In genomic region chr15:88812137-88812536, GRCh38 we compare ENCODE assay signal across 27 cellular contexts. TPM values are rescaled to one million over a fixed set of nuclear protein-coding genes. Genes with fewer than 3 reads are reported as not detected.
A peak's percentile ranks its signal among the peaks of the same experiment; 100 is the strongest.
DNase-seq lines count a peak whose midpoint lies in the region; ATAC-seq and TF ChIP-seq lines count a peak whose summit lies in the region.
"Had no signal": no experiment of that assay in that cellular context is flagged by ENCODE, and none has a peak within 500 bp of the region (broad histone marks: within the 10 kb centered on the region; RNA-seq: fewer than 3 reads in every experiment).

No MANE protein-coding gene starts in this region.

- ATAC-seq in GM18511 (IDR thresholded peaks at IDR 0.05; ENCODE audit: unreplicated experiment) (peak; percentile 83), activated B cell treated with CpG ODN at 0.5 μM for 24 hours (ENCODE audit: low read depth) (no peak), HG02938 (IDR thresholded peaks at IDR 0.05; ENCODE audit: unreplicated experiment) (no peak)
- ATAC-seq: T-cell had no signal

- CTCF ChIA-PET in activated B cell treated with CpG ODN at 0.5 μM for 24 hours (lab: Charles Lee): no interaction called here

- H3K4me1 Mint-ChIP-seq in activated B cell treated with CpG ODN at 0.5 μM for 24 hours (peaks cover 10% of the 10 kb centered on the region), nephron progenitor cell (peaks cover 37% of the 10 kb centered on the region)
- H3K4me1 Mint-ChIP-seq: CD4-positive, alpha-beta memory T cell; T-cell had no signal

- no peak overlapping the region for H3K9ac ChIP-seq in BLaER1

- POLR2A ChIA-PET in activated B cell treated with CpG ODN at 0.5 μM for 24 hours (lab: Charles Lee): no interaction called here

- H3K9me3 ChIP-seq in BLaER1: no peaks in the 10 kb centered on the region
- no peaks in the 10 kb centered on the region for H3K9me3 ChIP-seq in left ventricle myocardium inferior (replicated peaks)
- H3K9me3 ChIP-seq: SJSA1 had no signal

- H3K27me3 Mint-ChIP-seq in activated B cell treated with CpG ODN at 0.5 μM for 24 hours (peaks cover 47% of the 10 kb centered on the region), nephron progenitor cell (ENCODE audit: low read depth, poor library complexity) (peaks cover 29% of the 10 kb centered on the region)

- H3K4me3 ChIP-seq in BLaER1: no peak overlapping the region
- H3K4me3 ChIP-seq in left ventricle myocardium inferior: no peak overlapping the region
- H3K4me3 ChIP-seq: SJSA1 had no signal

- H3K4me3 Mint-ChIP-seq in activated B cell treated with CpG ODN at 0.5 μM for 24 hours: peak overlapping the region; percentile 30
- no peak overlapping the region for H3K4me3 Mint-ChIP-seq in nephron progenitor cell
- H3K4me3 Mint-ChIP-seq: CD4-positive, alpha-beta memory T cell; T-cell had no signal

- no peak overlapping the region for H3K27ac Mint-ChIP-seq in activated B cell treated with CpG ODN at 0.5 μM for 24 hours
- peak overlapping the region; percentile 71 for H3K27ac Mint-ChIP-seq in nephron progenitor cell
- H3K27ac Mint-ChIP-seq: T-cell had no signal

- H3K4me2 ChIP-seq in BLaER1: peak overlapping the region; percentile 63

- no peak for TF ChIP-seq CTCF in activated B cell treated with CpG ODN at 0.5 μM for 24 hours (IDR thresholded peaks at IDR 0.05)
- no peak for TF ChIP-seq CTCF in nephron progenitor cell (IDR thresholded peaks at IDR 0.05)
- TF ChIP-seq CTCF in left ventricle myocardium inferior (IDR thresholded peaks at IDR 0.05; ENCODE audit: borderline replicate concordance): no peak

- H3K27me3 ChIP-seq in BLaER1 (no peaks in the 10 kb centered on the region), left ventricle myocardium inferior (ENCODE audit: low read depth) (peaks cover 81% of the 10 kb centered on the region)
- H3K27me3 ChIP-seq: SJSA1 had no signal

- no peaks in the 10 kb centered on the region for H4K20me1 ChIP-seq in BLaER1

- DNase-seq in activated B cell treated with CpG ODN at 0.5 μM for 24 hours (no peak), nephron progenitor cell (no peak), GDM1 (lab: John Stamatoyannopoulos, UW) (no peak), left ventricle myocardium inferior (no peak)
- DNase-seq in stimulated activated CD4-positive, alpha-beta T cell treated with anti-CD3 and anti-CD28 coated beads, Interleukin-1b, Interleukin-23, amount 100 ng/mL, for 48 hours: no peak
- DNase-seq: C1 segment of cervical spinal cord; CD4-positive, alpha-beta memory T cell; COR-L47; DMS79; HCEC 1CT; NCI-H1092 treated with DMSO at 0.1 percent for 48 hours; NCI-H1436; NCI-H187; NCI-H2081 treated with DMSO at 0.1 percent for 48 hours; NCI-H2171; NCI-H226; NCI-H510A treated with DMSO at 0.1 percent for 48 hours; NCI-H82; Right ventricle myocardium superior; RPMI8226; T-cell had no signal

- H3K9me3 Mint-ChIP-seq in activated B cell treated with CpG ODN at 0.5 μM for 24 hours (no peaks in the 10 kb centered on the region), nephron progenitor cell (no peaks in the 10 kb centered on the region)
- H3K9me3 Mint-ChIP-seq: CD4-positive, alpha-beta memory T cell; T-cell had no signal

- H3K36me3 ChIP-seq in BLaER1: no peaks in the 10 kb centered on the region
- H3K36me3 ChIP-seq in left ventricle myocardium inferior: no peaks in the 10 kb centered on the region
- H3K36me3 ChIP-seq: SJSA1 had no signal

- no peak overlapping the region for H3K27ac ChIP-seq in BLaER1
- H3K27ac ChIP-seq in left ventricle myocardium inferior (replicated peaks): no peak overlapping the region
- H3K27ac ChIP-seq: SJSA1 had no signal

- H3K4me1 ChIP-seq in BLaER1: peaks cover 38% of the 10 kb centered on the region
- no peaks in the 10 kb centered on the region for H3K4me1 ChIP-seq in left ventricle myocardium inferior
- H3K4me1 ChIP-seq: SJSA1 had no signal

- intact Hi-C loops in activated B cell treated with CpG ODN at 0.5 μM for 24 hours (cut with micrococcal nuclease) (no loop called here), left ventricle myocardium inferior (cut with micrococcal nuclease) (no loop called here)

- H3K36me3 Mint-ChIP-seq in activated B cell treated with CpG ODN at 0.5 μM for 24 hours (ENCODE audit: low read depth): no peaks in the 10 kb centered on the region
- no peaks in the 10 kb centered on the region for H3K36me3 Mint-ChIP-seq in nephron progenitor cell (ENCODE audit: low read depth)
- H3K36me3 Mint-ChIP-seq: CD4-positive, alpha-beta memory T cell; T-cell had no signal

RNA-seq across cellular contexts. Expression of gene ACAN, which starts 8.9 kb away (rescaled TPM):
- not detected in 2 replicates for total RNA-seq in activated B cell treated with CpG ODN at 0.5 μM for 24 hours
- not detected for total RNA-seq in left ventricle myocardium inferior
- total RNA-seq: A172; CD4-positive, alpha-beta memory T cell; HT-29; SJSA1; T-cell had no signal
